Comparison of ENCODE assay signal across 8 cellular contexts in the genomic region with DNA sequence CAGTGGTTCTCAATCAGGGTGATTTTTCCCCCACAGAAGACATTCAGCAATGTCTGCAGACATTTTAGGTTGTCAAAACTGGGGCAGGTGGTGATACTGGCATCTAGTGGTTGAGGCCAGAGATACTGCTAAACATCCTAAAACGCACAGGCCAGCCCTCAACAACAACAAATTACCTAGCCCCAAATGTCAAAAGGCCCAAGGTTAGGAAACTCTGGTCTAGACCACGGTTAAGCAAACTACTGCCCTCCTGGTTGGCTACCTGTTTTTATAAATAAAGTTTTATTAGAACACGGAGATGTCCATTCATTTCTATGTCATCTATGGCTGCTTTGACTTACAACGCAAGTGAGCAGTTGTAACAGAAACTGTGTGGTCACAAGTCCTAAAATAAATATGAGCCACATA.
DNase-seq lines count a peak whose midpoint lies in the region; ATAC-seq, FAIRE-seq and TF ChIP-seq lines count a peak whose summit lies in the region.

No MANE protein-coding gene starts in this region.

- peak; percentile 86 for TF ChIP-seq CTCF in GM06990 (IDR thresholded peaks at IDR 0.05; ENCODE audit: insufficient read depth, low read length, poor library complexity, severe bottlenecking)
- TF ChIP-seq CTCF in K562 (IDR thresholded peaks at IDR 0.05 in 2 of 3, conservative IDR thresholded peaks at IDR 0.05 in 1 of 3; ENCODE audit: insufficient read depth in 2 of 3, low read depth in 1 of 3, low read length in 3 of 3): peak; percentile 38 to 49 (median 39); a peak in 4 of 6 replicates

- in situ Hi-C loops in K562 (cut with MboI): no loop called here

- WGBS in K562 (ENCODE audit: insufficient coverage, low coverage, missing lambda C conversion rate): 4% methylated on average over 3 of the region's 4 CpGs

- CTCF ChIA-PET in K562 (lab: Yijun Ruan, JAX; ENCODE audit: low intra/inter-chr PET ratio): interaction anchor here (1.1 kb wide), 1 partner anchor 379 kb away, joined by 4 read pairs; no protein-coding TSS in a partner anchor

- DNase-seq in GM06990 (ENCODE audit: extremely low read depth, insufficient read length) (peak; percentile 73), LHCN-M2 (ENCODE audit: low read depth) (peak; percentile 42), T-helper 9 cell (peak; percentile 34), K562 (ENCODE audit: extremely low read depth in 1 of 4, low spot score in 3 of 4) (peak in 2 of 4 experiments; percentile 6 to 13), kidney glomerular epithelial cell (lab: John Stamatoyannopoulos, UW) (peak; percentile 24), HPDE6-E6E7 (ENCODE audit: extremely low spot score) (no peak)
- DNase-seq in stimulated activated CD8-positive, alpha-beta memory T cell treated with anti-CD3 and anti-CD28 coated beads, Interleukin-15, amount 100 ng/mL, for 1 hour (ENCODE audit: low read depth): peak; percentile 35

- no peak overlapping the region for H3K27ac ChIP-seq in K562 (ENCODE audit: extremely low read depth, low read depth, low read length)

- ATAC-seq in GM21825 (IDR thresholded peaks at IDR 0.05; ENCODE audit: unreplicated experiment) (peak; percentile 67), K562 (peak; percentile 66)

- H3K9me1 ChIP-seq in K562 (ENCODE audit: control insufficient read depth, insufficient read depth, low read length): no peaks in the 10 kb centered on the region

- TF ChIP-seq EP300 in K562 (IDR thresholded peaks at IDR 0.05; ENCODE audit: low read length): no peak

- no peak overlapping the region for H3K4me2 ChIP-seq in K562 (ENCODE audit: insufficient read depth, low read length)

- no peaks in the 10 kb centered on the region for H4K20me1 ChIP-seq in K562 (replicated peaks; ENCODE audit: control insufficient read depth, insufficient read depth, low read length)

- H2AFZ ChIP-seq in K562 (ENCODE audit: low read depth, low read length): no peak overlapping the region

- FAIRE-seq in K562 (lab: Jason Lieb, UNC): no peak

- no peaks in the 10 kb centered on the region for H3K79me2 ChIP-seq in K562 (ENCODE audit: control insufficient read depth, insufficient read depth, low read length)

- no peaks in the 10 kb centered on the region for H3K36me3 ChIP-seq in GM06990 (ENCODE audit: control insufficient read depth, insufficient read depth, low read length)
- no peaks in the 10 kb centered on the region for H3K36me3 ChIP-seq in K562 (ENCODE audit: control insufficient read depth, insufficient read depth, low read length)

- H3K4me1 ChIP-seq in K562 (replicated peaks in 1 of 2; ENCODE audit: control insufficient read depth in 2 of 2, insufficient read depth in 2 of 2, low read length in 2 of 2): no peaks in the 10 kb centered on the region

- TF ChIP-seq POLR2A in K562 (conservative IDR thresholded peaks at IDR 0.05): no peak

- no peaks in the 10 kb centered on the region for H3K9me3 ChIP-seq in K562 (replicated peaks; ENCODE audit: control insufficient read depth, insufficient read depth, low read depth, low read length)

- H3K27me3 ChIP-seq in GM06990 (replicated peaks; ENCODE audit: control insufficient read depth, insufficient read depth, low read length) (no peaks in the 10 kb centered on the region), K562 (ENCODE audit: control insufficient read depth in 2 of 2, insufficient read depth in 2 of 2, low read length in 2 of 2) (no peaks in the 10 kb centered on the region; a peak in 1 of 5 replicates)

- no peak overlapping the region for H3K9ac ChIP-seq in K562 (ENCODE audit: insufficient read depth in 1 of 2, low read depth in 2 of 2, low read length in 2 of 2)

- POLR2A ChIA-PET in K562 (lab: Yijun Ruan, JAX): no interaction called here

- peak; percentile 42 to 58 for TF ChIP-seq RAD21 in K562 (CRISPR knock-in tag; conservative IDR thresholded peaks at IDR 0.05 in 1 of 2, IDR thresholded peaks at IDR 0.05 in 1 of 2)

- H3K4me3 ChIP-seq in GM06990 (replicated peaks; ENCODE audit: low read depth, low read length): no peak overlapping the region
- H3K4me3 ChIP-seq in K562: no peak overlapping the region

- intact Hi-C loops in K562 (cut with micrococcal nuclease): no loop called here

- BruUV-seq in K562 (replicated peaks; lab: Mats Ljungman, UMichigan): no TSS peak

TF ChIP-seq in K562, 482 proteins besides CTCF, POLR2A, EP300 and RAD21:
- no peak for TF ChIP-seq SRSF1 (IDR thresholded peaks at IDR 0.05; ENCODE audit: low read depth, low read length)
- TF ChIP-seq ZNF707 (CRISPR knock-in tag; conservative IDR thresholded peaks at IDR 0.05): no peak
- no peak for TF ChIP-seq ZNF696 (CRISPR knock-in tag; conservative IDR thresholded peaks at IDR 0.05)
- TF ChIP-seq, protein P1, sequence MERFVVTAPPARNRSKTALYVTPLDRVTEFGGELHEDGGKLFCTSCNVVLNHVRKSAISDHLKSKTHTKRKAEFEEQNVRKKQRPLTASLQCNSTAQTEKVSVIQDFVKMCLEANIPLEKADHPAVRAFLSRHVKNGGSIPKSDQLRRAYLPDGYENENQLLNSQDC (CRISPR knock-in tag; IDR thresholded peaks at IDR 0.05): no peak
- no peak for TF ChIP-seq SIN3A (IDR thresholded peaks at IDR 0.05; ENCODE audit: borderline replicate concordance in 2 of 2, control insufficient read depth in 1 of 2, low read depth in 2 of 2, low read length in 2 of 2)
- TF ChIP-seq, protein P2, sequence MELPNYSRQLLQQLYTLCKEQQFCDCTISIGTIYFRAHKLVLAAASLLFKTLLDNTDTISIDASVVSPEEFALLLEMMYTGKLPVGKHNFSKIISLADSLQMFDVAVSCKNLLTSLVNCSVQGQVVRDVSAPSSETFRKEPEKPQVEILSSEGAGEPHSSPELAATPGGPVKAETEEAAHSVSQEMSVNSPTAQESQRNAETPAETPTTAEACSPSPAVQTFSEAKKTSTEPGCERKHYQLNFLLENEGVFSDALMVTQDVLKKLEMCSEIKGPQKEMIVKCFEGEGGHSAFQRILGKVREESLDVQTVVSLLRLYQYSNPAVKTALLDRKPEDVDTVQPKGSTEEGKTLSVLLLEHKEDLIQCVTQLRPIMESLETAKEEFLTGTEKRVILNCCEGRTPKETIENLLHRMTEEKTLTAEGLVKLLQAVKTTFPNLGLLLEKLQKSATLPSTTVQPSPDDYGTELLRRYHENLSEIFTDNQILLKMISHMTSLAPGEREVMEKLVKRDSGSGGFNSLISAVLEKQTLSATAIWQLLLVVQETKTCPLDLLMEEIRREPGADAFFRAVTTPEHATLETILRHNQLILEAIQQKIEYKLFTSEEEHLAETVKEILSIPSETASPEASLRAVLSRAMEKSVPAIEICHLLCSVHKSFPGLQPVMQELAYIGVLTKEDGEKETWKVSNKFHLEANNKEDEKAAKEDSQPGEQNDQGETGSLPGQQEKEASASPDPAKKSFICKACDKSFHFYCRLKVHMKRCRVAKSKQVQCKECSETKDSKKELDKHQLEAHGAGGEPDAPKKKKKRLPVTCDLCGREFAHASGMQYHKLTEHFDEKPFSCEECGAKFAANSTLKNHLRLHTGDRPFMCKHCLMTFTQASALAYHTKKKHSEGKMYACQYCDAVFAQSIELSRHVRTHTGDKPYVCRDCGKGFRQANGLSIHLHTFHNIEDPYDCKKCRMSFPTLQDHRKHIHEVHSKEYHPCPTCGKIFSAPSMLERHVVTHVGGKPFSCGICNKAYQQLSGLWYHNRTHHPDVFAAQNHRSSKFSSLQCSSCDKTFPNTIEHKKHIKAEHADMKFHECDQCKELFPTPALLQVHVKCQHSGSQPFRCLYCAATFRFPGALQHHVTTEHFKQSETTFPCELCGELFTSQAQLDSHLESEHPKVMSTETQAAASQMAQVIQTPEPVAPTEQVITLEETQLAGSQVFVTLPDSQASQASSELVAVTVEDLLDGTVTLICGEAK (IDR thresholded peaks at IDR 0.05): peak; percentile 87
- TF ChIP-seq, protein P2 (CRISPR knock-in tag; IDR thresholded peaks at IDR 0.05): peak; percentile 73
TF ChIP-seq in K562: peak in this region for 1.
